8 cellular contexts compared by ENCODE assay signal in genomic region chr4:41359069-41359769, GRCh38.
DNase-seq lines count a peak whose midpoint lies in the region; ATAC-seq and TF ChIP-seq lines count a peak whose summit lies in the region.

No MANE protein-coding gene starts in this region.

- no TSS peak for BruUV-seq in IMR-90 (replicated peaks; lab: Mats Ljungman, UMichigan)

- H4K8ac ChIP-seq in IMR-90 (ENCODE audit: low read depth in 2 of 2, low read length in 2 of 2) = no peak overlapping the region

- no peak for TF ChIP-seq RAD21 in IMR-90 (IDR thresholded peaks at IDR 0.05; ENCODE audit: low read length)

- no peak overlapping the region for H2BK20ac ChIP-seq in IMR-90 (ENCODE audit: low read depth, low read length)

- WGBS in IMR-90 (ENCODE audit: extremely low coverage in 2 of 2, insufficient read length in 1 of 2), 2 experiments = 78% methylated on average over 5 of the region's 14 CpGs; no CpG with 5 or more reads in 1 of the 2 experiments

- no peak overlapping the region for H3K4me2 ChIP-seq in IMR-90 (ENCODE audit: low read depth, low read length)
- no peak overlapping the region for H3K4me2 ChIP-seq in parathyroid adenoma (ENCODE audit: low read length)

- H2AFZ ChIP-seq in IMR-90 (replicated peaks; ENCODE audit: low read length, poor library complexity) (no peak overlapping the region), parathyroid adenoma (peak overlapping the region; percentile 53)

- H3K9me1 ChIP-seq in IMR-90 (ENCODE audit: insufficient read depth, low read length) = no peaks in the 10 kb centered on the region

- peaks cover 25% of the 10 kb centered on the region for H3K27me3 ChIP-seq in IMR-90 (ENCODE audit: control insufficient read depth, insufficient read depth, low read length)
- H3K27me3 ChIP-seq in parathyroid adenoma (ENCODE audit: control insufficient read depth, insufficient read depth, low read length) = no peaks in the 10 kb centered on the region

- H3K23ac ChIP-seq in IMR-90 (ENCODE audit: low read depth, low read length) = no peak overlapping the region

- H3K27ac ChIP-seq in IMR-90 (ENCODE audit: insufficient read depth, low read length) (no peak overlapping the region), coronary artery (peak overlapping the region; percentile 55 to 93), parathyroid adenoma (peak overlapping the region; percentile 15)

- TF ChIP-seq POLR2A in IMR-90 (IDR thresholded peaks at IDR 0.05; ENCODE audit: low read depth, low read length) = no peak

- H3K9ac ChIP-seq in IMR-90 (ENCODE audit: low read depth, low read length) (no peak overlapping the region), parathyroid adenoma (no peak overlapping the region)

- H3K36me3 ChIP-seq in IMR-90 (ENCODE audit: control insufficient read depth, insufficient read depth, low read length) (no peaks in the 10 kb centered on the region), parathyroid adenoma (ENCODE audit: control insufficient read depth, insufficient read depth, low read length) (no peaks in the 10 kb centered on the region)

- CTCF ChIA-PET in IMR-90 (lab: Yijun Ruan, JAX) = no interaction called here

- TF ChIP-seq CTCF in IMR-90 (conservative IDR thresholded peaks at IDR 0.05; ENCODE audit: low read depth, low read length) (no peak), coronary artery (IDR thresholded peaks at IDR 0.05) (no peak), parathyroid adenoma (IDR thresholded peaks at IDR 0.05) (no peak)

- no peaks in the 10 kb centered on the region for H3K79me1 ChIP-seq in IMR-90 (ENCODE audit: low read depth in 1 of 2, low read length in 2 of 2)

- H3K4ac ChIP-seq in IMR-90 (ENCODE audit: low read depth, low read length) = no peak overlapping the region

- peak overlapping the region; percentile 28 for H2AK9ac ChIP-seq in IMR-90 (replicated peaks; ENCODE audit: low read depth, low read length, poor library complexity)

- intact Hi-C loops in IMR-90 (cut with micrococcal nuclease) = no loop called here

- POLR2A ChIA-PET in IMR-90 (lab: Charles Lee; ENCODE audit: unreplicated experiment) = no interaction called here

- no peak overlapping the region for H3K14ac ChIP-seq in IMR-90 (replicated peaks; ENCODE audit: low read depth, low read length)

- no peak overlapping the region for H3K18ac ChIP-seq in IMR-90 (ENCODE audit: low read depth, low read length)

- dilution Hi-C loops in IMR-90 (cut with HindIII; ENCODE audit: low sequenced_read_pairs, unreplicated experiment) = no loop called here

- H2BK5ac ChIP-seq in IMR-90 (ENCODE audit: low read depth, low read length, poor library complexity, severe bottlenecking) = no peak overlapping the region

- no peak overlapping the region for H4K91ac ChIP-seq in IMR-90 (ENCODE audit: insufficient read depth, low read depth, low read length)

- H2BK15ac ChIP-seq in IMR-90 (ENCODE audit: low read depth, low read length) = no peak overlapping the region

- no peaks in the 10 kb centered on the region for H3K9me3 ChIP-seq in IMR-90 (ENCODE audit: control insufficient read depth, insufficient read depth, low read length)
- no peaks in the 10 kb centered on the region for H3K9me3 ChIP-seq in parathyroid adenoma (ENCODE audit: control insufficient read depth, low read length)

- H3K56ac ChIP-seq in IMR-90 (ENCODE audit: extremely low read depth, insufficient read depth, low read length) = no peak overlapping the region

- H2AK5ac ChIP-seq in IMR-90 (ENCODE audit: low read depth, low read length) = no peak overlapping the region

- H3K4me3 ChIP-seq in IMR-90 (ENCODE audit: insufficient read depth, low read depth, low read length) (no peak overlapping the region), coronary artery (no peak overlapping the region), parathyroid adenoma (ENCODE audit: low read depth, low read length) (no peak overlapping the region)

- H3K4me1 ChIP-seq in IMR-90 (ENCODE audit: control insufficient read depth, insufficient read depth, low read length) (no peaks in the 10 kb centered on the region), parathyroid adenoma (peaks cover 7% of the 10 kb centered on the region)

- no peaks in the 10 kb centered on the region for H4K20me1 ChIP-seq in IMR-90 (ENCODE audit: insufficient read depth, low read length)

- no peak overlapping the region for H4K5ac ChIP-seq in IMR-90 (ENCODE audit: low read depth, low read length)

- H3K79me2 ChIP-seq in parathyroid adenoma = no peaks in the 10 kb centered on the region

- H2BK120ac ChIP-seq in IMR-90 (ENCODE audit: low read depth, low read length) = no peak overlapping the region

- ATAC-seq in IMR-90 (ENCODE audit: low read depth) = no peak
- no peak for ATAC-seq in HG03457 (IDR thresholded peaks at IDR 0.05; ENCODE audit: unreplicated experiment)

- in situ Hi-C loops in Caki2 (cut with HindIII; ENCODE audit: low pct_unique_long_range_greater_than_20kb, low sequenced_read_pairs) = no loop called here
- in situ Hi-C loops in IMR-90 (cut with MboI; ENCODE audit: low sequenced_read_pairs) = no loop called here
- in situ Hi-C loops in G401 (cut with HindIII; ENCODE audit: low sequenced_read_pairs) = no loop called here

- DNase-seq in Caki2 (ENCODE audit: low read depth) (peak; percentile 92), IMR-90 (no peak), coronary artery (ENCODE audit: low spot score) (no peak), G401 (ENCODE audit: low spot score) (no peak)
- DNase-seq in effector CD4-positive, alpha-beta T cell = no peak
- DNase-seq in activated CD4-positive, CD25-positive, alpha-beta regulatory T cell (lab: John Stamatoyannopoulos, UW) = no peak

TF ChIP-seq in IMR-90, 13 proteins besides CTCF, POLR2A, EP300 and RAD21:
- TF ChIP-seq SMC3 (IDR thresholded peaks at IDR 0.05; ENCODE audit: low read depth, low read length) = no peak
- TF ChIP-seq MAZ (IDR thresholded peaks at IDR 0.05; ENCODE audit: borderline replicate concordance, low read depth, low read length) = no peak
- no peak for TF ChIP-seq BHLHE40 (IDR thresholded peaks at IDR 0.05; ENCODE audit: low read depth, low read length)
- no peak for TF ChIP-seq RCOR1 (IDR thresholded peaks at IDR 0.05; ENCODE audit: insufficient replicate concordance, low read length)
- TF ChIP-seq FOS (IDR thresholded peaks at IDR 0.05; ENCODE audit: low read depth, low read length) = no peak
- no peak for TF ChIP-seq USF2 (IDR thresholded peaks at IDR 0.05; ENCODE audit: low read depth, low read length)
- no peak for TF ChIP-seq CEBPB (IDR thresholded peaks at IDR 0.05; ENCODE audit: low read depth, low read length)
- TF ChIP-seq MAFK (IDR thresholded peaks at IDR 0.05; ENCODE audit: low read depth, low read length) = no peak
- TF ChIP-seq CHD1 (IDR thresholded peaks at IDR 0.05; ENCODE audit: low read depth, low read length) = no peak
- TF ChIP-seq RFX5 (IDR thresholded peaks at IDR 0.05; ENCODE audit: low read depth, low read length) = no peak
- TF ChIP-seq NFE2L2 (IDR thresholded peaks at IDR 0.05; ENCODE audit: low read depth, low read length) = no peak
- TF ChIP-seq ELK1 (IDR thresholded peaks at IDR 0.05; ENCODE audit: borderline replicate concordance, low read depth, low read length) = no peak
- no peak for TF ChIP-seq MXI1 (IDR thresholded peaks at IDR 0.05; ENCODE audit: borderline replicate concordance, low read depth, low read length)
TF ChIP-seq in IMR-90: peak in this region for 0.
